ENCODE assay signal across 31 cellular contexts in the genomic region with DNA sequence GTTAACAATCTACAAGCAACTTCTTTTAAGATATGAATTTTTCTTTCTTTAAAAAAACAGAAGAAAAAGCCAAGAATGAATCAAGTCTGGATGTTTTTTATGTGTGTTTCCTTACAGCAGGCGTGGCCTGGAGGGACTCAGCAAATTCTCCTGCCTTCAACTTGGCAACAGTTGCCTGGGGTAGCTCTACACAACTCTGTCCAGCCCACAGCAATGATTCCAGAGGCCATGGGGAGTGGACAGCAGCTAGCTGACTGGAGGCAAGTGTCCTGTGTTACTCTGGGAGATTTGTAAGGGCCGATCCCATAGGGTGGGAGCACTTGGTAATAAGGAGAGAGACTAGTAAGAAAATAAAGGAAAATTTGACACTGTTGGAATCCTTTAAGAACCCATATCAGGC. TPM values are rescaled to one million over a fixed set of nuclear protein-coding genes. Genes with fewer than 3 reads are reported as not detected.
A peak's percentile ranks its signal among the peaks of the same experiment; 100 is the strongest.
DNase-seq lines count a peak whose midpoint lies in the region; ATAC-seq and TF ChIP-seq lines count a peak whose summit lies in the region.
"Had no signal": no experiment of that assay in that cellular context is flagged by ENCODE, and none has a peak within 500 bp of the region (broad histone marks: within the 10 kb centered on the region; RNA-seq: fewer than 3 reads in every experiment).

No MANE protein-coding gene starts in this region.

- H3K4me3 Mint-ChIP-seq in activated T-cell treated with anti-CD3 and anti-CD28 coated beads, Interleukin-2, amount 50 U/mL, for 72 hours, result no peak overlapping the region
- H3K4me3 Mint-ChIP-seq: activated CD4-positive, alpha-beta memory T cell treated with anti-CD3 and anti-CD28 coated beads for 36 hours; CD14-positive monocyte; naive thymus-derived CD8-positive, alpha-beta T cell; T-helper 2 cell treated with Interferon-gamma antibody and Interleukin-4, amounts not matched to agents 5 μg/mL and 100 μg/mL, for 36 hours; type B pancreatic cell had no signal

- no peaks in the 10 kb centered on the region for H3K79me2 ChIP-seq in PC-9 (ENCODE audit: low read depth)

- TF ChIP-seq POLR2A in upper lobe of left lung (IDR thresholded peaks at IDR 0.05), result no peak

- no peak for DNase-seq in activated T-cell treated with anti-CD3 and anti-CD28 coated beads, Interleukin-2, amount 50 U/mL, for 72 hours
- DNase-seq in activated T-cell treated with anti-CD3 and anti-CD28 coated beads, Interleukin-2, amount 50 U/mL, for 1 hour, result no peak
- DNase-seq in brain microvascular endothelial cell, result peak; percentile 43
- DNase-seq in iris pigment epithelial cell (ENCODE audit: low read depth), result peak; percentile 52
- no peak for DNase-seq in upper lobe of left lung
- DNase-seq in PC-9, result no peak
- DNase-seq in mesenteric fat pad (ENCODE audit: low spot score), result no peak
- DNase-seq: 8988T; activated CD4-positive, alpha-beta memory T cell treated with anti-CD3 and anti-CD28 coated beads for 36 hours; activated CD4-positive, CD25-positive, alpha-beta regulatory T cell treated with anti-CD3 and anti-CD28 coated beads, Interleukin-2, amount 50 U/mL, for 72 hours; cerebellar nuclear complex; DMS79; GDM1; midbrain; naive thymus-derived CD8-positive, alpha-beta T cell; NCI-H1092 treated with DMSO at 0.1 percent for 48 hours; NCI-H187; NCI-H446 treated with DMSO at 0.1 percent for 48 hours; NCI-H774; occipital lobe; Peyer's patch; SIG-M5; stimulated activated CD4-positive, alpha-beta T cell treated with anti-CD3 and anti-CD28 coated beads, Interleukin-4, amount 100 ng/mL, for 1 hour; substantia nigra had no signal

- no peak overlapping the region for H2AFZ ChIP-seq in PC-9

- no peak for ATAC-seq in activated T-cell treated with anti-CD3 and anti-CD28 coated beads, Interleukin-2, amount 50 U/mL, for 72 hours (replicated peaks in 1 of 2)
- peak; percentile 65 to 89 for ATAC-seq in upper lobe of left lung (ENCODE audit: low FRiP score in 2 of 2)
- ATAC-seq in GM21423 (IDR thresholded peaks at IDR 0.05; ENCODE audit: unreplicated experiment), result no peak
- ATAC-seq: activated naive CD4-positive, alpha-beta T cell treated with anti-CD3 and anti-CD28 coated beads, Interleukin-2, amount 50 U/mL, for 72 hours; K562; naive thymus-derived CD8-positive, alpha-beta T cell had no signal

- intact Hi-C loops in PC-9 (cut with micrococcal nuclease; ENCODE audit: unreplicated experiment), result no loop called here

- H4K20me1 ChIP-seq in PC-9 (ENCODE audit: insufficient read depth), result peaks cover 4% of the 10 kb centered on the region; the same call in 1 of the 2 replicates

- peaks cover 18 to 56% of the 10 kb centered on the region in 2 donors for H3K36me3 Mint-ChIP-seq in activated T-cell treated with anti-CD3 and anti-CD28 coated beads, Interleukin-2, amount 50 U/mL, for 72 hours (ENCODE audit: insufficient read depth in 2 of 2)

- no TSS peak for BruUV-seq in PC-9 (replicated peaks; lab: Mats Ljungman, UMichigan)

- TF ChIP-seq CTCF in brain microvascular endothelial cell (IDR thresholded peaks at IDR 0.05; ENCODE audit: low read depth, low read length, missing control alignments) (no peak), upper lobe of left lung (IDR thresholded peaks at IDR 0.05) (no peak), PC-9 (conservative IDR thresholded peaks at IDR 0.05) (no peak)

- H3K4me3 ChIP-seq in brain microvascular endothelial cell (ENCODE audit: low read depth, low read length) (no peak overlapping the region), upper lobe of left lung (no peak overlapping the region), PC-9 (no peak overlapping the region)
- H3K4me3 ChIP-seq: ascending aorta, K562, Peyer's patch had no signal

- H3K4me1 ChIP-seq in upper lobe of left lung (no peaks in the 10 kb centered on the region), PC-9 (replicated peaks; ENCODE audit: insufficient read depth) (no peaks in the 10 kb centered on the region)
- H3K4me1 ChIP-seq: Peyer's patch had no signal

- CTCF ChIA-PET in PC-9 (lab: Charles Lee), result no interaction called here

- 77 to 87% methylated on average over 2 of the region's 2 CpGs for WGBS in upper lobe of left lung, 2 donors

- no peaks in the 10 kb centered on the region for H3K9me2 ChIP-seq in PC-9 (ENCODE audit: insufficient read depth)

- no peaks in the 10 kb centered on the region for H3F3A ChIP-seq in PC-9 (ENCODE audit: insufficient read depth, low read depth)

- POLR2A ChIA-PET in PC-9 (lab: Charles Lee; ENCODE audit: unreplicated experiment), result no interaction called here

- H3K27me3 ChIP-seq in brain microvascular endothelial cell (replicated peaks) (no peaks in the 10 kb centered on the region), upper lobe of left lung (no peaks in the 10 kb centered on the region), PC-9 (ENCODE audit: insufficient read depth, low read depth) (no peaks in the 10 kb centered on the region)
- H3K27me3 ChIP-seq: ascending aorta, Peyer's patch had no signal

- TF ChIP-seq EP300 in upper lobe of left lung (IDR thresholded peaks at IDR 0.05), result no peak

- in situ Hi-C loops in brain microvascular endothelial cell (cut with HindIII; ENCODE audit: low pct_ligation_motif_present, low sequenced_read_pairs), result no loop called here

- no peaks in the 10 kb centered on the region for H3K4me1 Mint-ChIP-seq in activated T-cell treated with anti-CD3 and anti-CD28 coated beads, Interleukin-2, amount 50 U/mL, for 72 hours (ENCODE audit: low read depth)
- H3K4me1 Mint-ChIP-seq: CD14-positive monocyte had no signal

- no peak overlapping the region for H3K27ac ChIP-seq in brain microvascular endothelial cell
- H3K27ac ChIP-seq in upper lobe of left lung, result no peak overlapping the region
- H3K27ac ChIP-seq in PC-9, result no peak overlapping the region
- H3K27ac ChIP-seq: ascending aorta, Peyer's patch had no signal

- H3K4me2 ChIP-seq in PC-9, result no peak overlapping the region

- H3K27ac Mint-ChIP-seq in activated T-cell treated with anti-CD3 and anti-CD28 coated beads, Interleukin-2, amount 50 U/mL, for 72 hours, result peak overlapping the region; percentile 76
- H3K27ac Mint-ChIP-seq: activated CD4-positive, alpha-beta memory T cell treated with anti-CD3 and anti-CD28 coated beads for 36 hours; T-helper 2 cell treated with Interferon-gamma antibody and Interleukin-4, amounts not matched to agents 5 μg/mL and 100 μg/mL, for 36 hours; type B pancreatic cell had no signal

- H3K36me3 ChIP-seq in brain microvascular endothelial cell (replicated peaks), result peaks cover 56% of the 10 kb centered on the region
- peaks cover 32 to 96% (median 71%) of the 10 kb centered on the region in 4 donors for H3K36me3 ChIP-seq in upper lobe of left lung
- peaks cover 71% of the 10 kb centered on the region for H3K36me3 ChIP-seq in PC-9 (ENCODE audit: low read depth)

- H3K9me3 Mint-ChIP-seq in activated T-cell treated with anti-CD3 and anti-CD28 coated beads, Interleukin-2, amount 50 U/mL, for 72 hours, result no peaks in the 10 kb centered on the region
- H3K9me3 Mint-ChIP-seq: activated CD4-positive, alpha-beta memory T cell treated with anti-CD3 and anti-CD28 coated beads for 36 hours; activated naive CD4-positive, alpha-beta T cell treated with anti-CD3 and anti-CD28 coated beads, Interleukin-2, amount 50 U/mL, for 72 hours; CD14-positive monocyte; naive thymus-derived CD8-positive, alpha-beta T cell; T-helper 2 cell treated with Interferon-gamma antibody and Interleukin-4, amounts not matched to agents 5 μg/mL and 100 μg/mL, for 36 hours; type B pancreatic cell had no signal

- H3K9me3 ChIP-seq in upper lobe of left lung (no peaks in the 10 kb centered on the region), PC-9 (ENCODE audit: insufficient read depth, low read depth) (no peaks in the 10 kb centered on the region)
- H3K9me3 ChIP-seq: ascending aorta, Peyer's patch had no signal

- H3K27me3 Mint-ChIP-seq in activated T-cell treated with anti-CD3 and anti-CD28 coated beads, Interleukin-2, amount 50 U/mL, for 72 hours (ENCODE audit: low read depth), result no peaks in the 10 kb centered on the region
- H3K27me3 Mint-ChIP-seq: activated CD4-positive, alpha-beta memory T cell treated with anti-CD3 and anti-CD28 coated beads for 36 hours; naive thymus-derived CD8-positive, alpha-beta T cell; type B pancreatic cell had no signal

RNA-seq across cellular contexts. Expression of gene OLFML3, which starts 13.3 kb away (rescaled TPM):
- 1 to 10 TPM in 1 of 2 donors, under 1 TPM in 1; 0.90 to 1.0 TPM for total RNA-seq in activated T-cell treated with anti-CD3 and anti-CD28 coated beads, Interleukin-2, amount 50 U/mL, for 72 hours
- total RNA-seq in upper lobe of left lung, result 10 to 100 TPM; 11.5 to 59.9 (median 36.6) TPM
- 0.45 and 0.52 TPM in 2 replicates for total RNA-seq in PC-9 (2021)
- 44.3 TPM for total RNA-seq in mesenteric fat pad

RNA-seq across cellular contexts. Expression of gene HIPK1, which starts 36.9 kb away (rescaled TPM):
- 10 to 100 TPM; 74.4 to 75.6 TPM for total RNA-seq in activated T-cell treated with anti-CD3 and anti-CD28 coated beads, Interleukin-2, amount 50 U/mL, for 72 hours
- total RNA-seq in upper lobe of left lung (10 to 100 TPM; 31.4 to 85.5 (median 64.0) TPM), PC-9 (2021) (20.0 and 26.3 TPM in 2 replicates), mesenteric fat pad (78.9 TPM)

Comparison
In these comparisons a context has a peak if more than half of its experiments do, and no peak if none do; other contexts are left out.
1. ATAC-seq: peak in upper lobe of left lung (2 of 2); none in activated T-cell treated with anti-CD3 and anti-CD28 coated beads, Interleukin-2, amount 50 U/mL, for 72 hours (0 of 2) and GM21423 (single experiment).
2. DNase-seq: peak in brain microvascular endothelial cell (single experiment) and iris pigment epithelial cell (single experiment); none in activated T-cell treated with anti-CD3 and anti-CD28 coated beads, Interleukin-2, amount 50 U/mL, for 72 hours (0 of 2), activated T-cell treated with anti-CD3 and anti-CD28 coated beads, Interleukin-2, amount 50 U/mL, for 1 hour (single experiment), upper lobe of left lung (0 of 2), PC-9 (0 of 2) and mesenteric fat pad (single experiment).